15 cellular contexts compared by ENCODE assay signal in genomic region chr1:29649375-29650040, GRCh38.
A peak's percentile ranks its signal among the peaks of the same experiment; 100 is the strongest.
DNase-seq lines count a peak whose midpoint lies in the region; ATAC-seq, FAIRE-seq and TF ChIP-seq lines count a peak whose summit lies in the region.
"Had no signal": no experiment of that assay in that cellular context is flagged by ENCODE, and none has a peak within 500 bp of the region (broad histone marks: within the 10 kb centered on the region; RNA-seq: fewer than 3 reads in every experiment).

No MANE protein-coding gene starts in this region.

- peak overlapping the region; percentile 18; the same call in 1 of the 2 replicates for H2AFZ ChIP-seq in K562 (ENCODE audit: low read depth, low read length)

- in situ Hi-C loops in K562 (cut with MboI), result no loop called here

- H3K4me2 ChIP-seq in K562 (ENCODE audit: insufficient read depth, low read length), result peak overlapping the region; percentile 17; the same call in 1 of the 2 replicates

- H3K36me3 ChIP-seq in K562 (ENCODE audit: control insufficient read depth, insufficient read depth, low read length), result no peaks in the 10 kb centered on the region
- H3K36me3 ChIP-seq: ascending aorta, gastrocnemius medialis, thyroid gland had no signal

- FAIRE-seq in K562 (lab: Jason Lieb, UNC), result no peak
- FAIRE-seq: TTC549 had no signal

- H3K4me3 ChIP-seq in K562, result no peak overlapping the region
- H3K4me3 ChIP-seq: ascending aorta, gastrocnemius medialis, thyroid gland had no signal

- BruUV-seq in K562 (replicated peaks; lab: Mats Ljungman, UMichigan), result no TSS peak

- no peak overlapping the region for H3K27ac ChIP-seq in K562 (ENCODE audit: extremely low read depth, low read depth, low read length)
- H3K27ac ChIP-seq: ascending aorta, gastrocnemius medialis, thyroid gland had no signal

- H3K27ac Mint-ChIP-seq in stimulated activated effector memory CD8-positive, alpha-beta T cell treated with anti-CD3 and anti-CD28 coated beads, Interleukin-12 subunit alpha, Interleukin-12 subunit beta, amount 100 ng/mL, for 72 hours, result no peak overlapping the region
- H3K27ac Mint-ChIP-seq: nephron had no signal

- ATAC-seq in K562, result peak; percentile 82
- peak; percentile 17 for ATAC-seq in stimulated activated effector memory CD8-positive, alpha-beta T cell treated with anti-CD3 and anti-CD28 coated beads, Interleukin-12 subunit alpha, Interleukin-12 subunit beta, amount 100 ng/mL, for 72 hours
- no peak for ATAC-seq in HG03045 (IDR thresholded peaks at IDR 0.05; ENCODE audit: unreplicated experiment)
- no peak for ATAC-seq in GM19395 (IDR thresholded peaks at IDR 0.05; ENCODE audit: unreplicated experiment)
- no peak for ATAC-seq in Right ventricle myocardium superior (ENCODE audit: poor library complexity)
- ATAC-seq: gastrocnemius medialis had no signal

- intact Hi-C loops in K562 (cut with micrococcal nuclease), result no loop called here
- intact Hi-C loops in Right ventricle myocardium superior (cut with DNase I), result no loop called here

- TF ChIP-seq EP300 in K562 (IDR thresholded peaks at IDR 0.05; ENCODE audit: low read length), result no peak

- H3K9me3 Mint-ChIP-seq in stimulated activated effector memory CD8-positive, alpha-beta T cell treated with anti-CD3 and anti-CD28 coated beads, Interleukin-12 subunit alpha, Interleukin-12 subunit beta, amount 100 ng/mL, for 72 hours, result no peaks in the 10 kb centered on the region
- H3K9me3 Mint-ChIP-seq: nephron had no signal

- no peak for TF ChIP-seq RAD21 in K562 (CRISPR knock-in tag; conservative IDR thresholded peaks at IDR 0.05 in 1 of 2, IDR thresholded peaks at IDR 0.05 in 1 of 2)

- H3K27me3 ChIP-seq in K562 (ENCODE audit: control insufficient read depth in 2 of 2, insufficient read depth in 2 of 2, low read length in 2 of 2), result peaks cover 4 to 10% of the 10 kb centered on the region in 2 experiments; a peak in 3 of 5 replicates
- H3K27me3 ChIP-seq: ascending aorta, thyroid gland had no signal

- no peaks in the 10 kb centered on the region; a peak in 3 of 5 replicates for H3K4me1 ChIP-seq in K562 (replicated peaks in 1 of 2; ENCODE audit: control insufficient read depth in 2 of 2, insufficient read depth in 2 of 2, low read length in 2 of 2)
- H3K4me1 ChIP-seq: ascending aorta, gastrocnemius medialis, thyroid gland had no signal

- H3K4me1 Mint-ChIP-seq in stimulated activated effector memory CD8-positive, alpha-beta T cell treated with anti-CD3 and anti-CD28 coated beads, Interleukin-12 subunit alpha, Interleukin-12 subunit beta, amount 100 ng/mL, for 72 hours, result no peaks in the 10 kb centered on the region

- H3K79me2 ChIP-seq in K562 (ENCODE audit: control insufficient read depth, insufficient read depth, low read length), result no peaks in the 10 kb centered on the region

- no peak for TF ChIP-seq CTCF in K562 (IDR thresholded peaks at IDR 0.05 in 2 of 3, conservative IDR thresholded peaks at IDR 0.05 in 1 of 3; ENCODE audit: insufficient read depth in 2 of 3, low read depth in 1 of 3, low read length in 3 of 3)

- no peak overlapping the region for H3K9ac ChIP-seq in K562 (ENCODE audit: insufficient read depth in 1 of 2, low read depth in 2 of 2, low read length in 2 of 2)

- CTCF ChIA-PET in K562 (lab: Yijun Ruan, JAX; ENCODE audit: low intra/inter-chr PET ratio), result no interaction called here

- DNase-seq in NCI-H748 (lab: John Stamatoyannopoulos, UW; ENCODE audit: unreplicated experiment), result peak; percentile 12
- DNase-seq in NCI-H748 treated with DMSO at 0.1 percent for 48 hours (lab: John Stamatoyannopoulos, UW), result no peak
- DNase-seq in NCI-H2029 treated with DMSO at 0.1 percent for 48 hours (lab: John Stamatoyannopoulos, UW), result peak; percentile 93
- peak; percentile 19 to 56 (median 52) for DNase-seq in K562 (ENCODE audit: extremely low read depth in 1 of 4, low spot score in 3 of 4)
- DNase-seq in stimulated activated effector memory CD8-positive, alpha-beta T cell treated with anti-CD3 and anti-CD28 coated beads, Interleukin-12 subunit alpha, Interleukin-12 subunit beta, amount 100 ng/mL, for 72 hours (ENCODE audit: low spot score in 2 of 2), result no peak
- no peak for DNase-seq in Right ventricle myocardium superior
- DNase-seq: activated T-cell treated with anti-CD3 and anti-CD28 coated beads, Interleukin-2, amount 50 U/mL, for 1 hour; gastrocnemius medialis; NCI-H446 treated with DMSO at 0.1 percent for 48 hours; thyroid gland had no signal

- TF ChIP-seq POLR2A in K562 (conservative IDR thresholded peaks at IDR 0.05), result no peak

- H3K9me3 ChIP-seq in K562 (replicated peaks; ENCODE audit: control insufficient read depth, insufficient read depth, low read depth, low read length), result no peaks in the 10 kb centered on the region
- H3K9me3 ChIP-seq: ascending aorta, gastrocnemius medialis, thyroid gland had no signal

- 3% methylated on average over 13 of the region's 13 CpGs for WGBS in K562 (ENCODE audit: insufficient coverage, low coverage, missing lambda C conversion rate)

- H3K9me1 ChIP-seq in K562 (ENCODE audit: control insufficient read depth, insufficient read depth, low read length), result peaks cover 3% of the 10 kb centered on the region

- POLR2A ChIA-PET in K562 (lab: Yijun Ruan, JAX), result interaction anchor here (0.7 kb wide), 1 partner anchor 372 kb away, joined by 3 read pairs; no protein-coding TSS in a partner anchor

- 0 out of 2 replicates have a peak, but pooled peaks cover 7% of the 10 kb centered on the region for H4K20me1 ChIP-seq in K562 (replicated peaks; ENCODE audit: control insufficient read depth, insufficient read depth, low read length)

- no peak overlapping the region for H3K4me3 Mint-ChIP-seq in stimulated activated effector memory CD8-positive, alpha-beta T cell treated with anti-CD3 and anti-CD28 coated beads, Interleukin-12 subunit alpha, Interleukin-12 subunit beta, amount 100 ng/mL, for 72 hours
- H3K4me3 Mint-ChIP-seq: nephron had no signal

- H3K36me3 Mint-ChIP-seq in stimulated activated effector memory CD8-positive, alpha-beta T cell treated with anti-CD3 and anti-CD28 coated beads, Interleukin-12 subunit alpha, Interleukin-12 subunit beta, amount 100 ng/mL, for 72 hours, result no peaks in the 10 kb centered on the region

TF ChIP-seq in K562, 482 proteins besides CTCF, POLR2A, EP300 and RAD21 (continues in another document):
- TF ChIP-seq SETDB1 (IDR thresholded peaks at IDR 0.05; ENCODE audit: low read length) (no peak), ZNF175 (CRISPR knock-in tag; IDR thresholded peaks at IDR 0.05; ENCODE audit: low read depth) (no peak), NFE2L1 (tag; IDR thresholded peaks at IDR 0.05; ENCODE audit: borderline replicate concordance, low read depth) (no peak), PHB (CRISPR knock-in tag; IDR thresholded peaks at IDR 0.05) (no peak), CLOCK (CRISPR knock-in tag; IDR thresholded peaks at IDR 0.05; ENCODE audit: borderline replicate concordance) (no peak), GABPA (tag; conservative IDR thresholded peaks at IDR 0.05; ENCODE audit: low read depth) (no peak), TCF3 (CRISPR knock-in tag; IDR thresholded peaks at IDR 0.05) (no peak), ZKSCAN1 (IDR thresholded peaks at IDR 0.05; ENCODE audit: low read depth, low read length) (no peak), ZNF586 (CRISPR knock-in tag; conservative IDR thresholded peaks at IDR 0.05) (no peak), CC2D1A (IDR thresholded peaks at IDR 0.05) (no peak), IFI16 (CRISPR knock-in tag; IDR thresholded peaks at IDR 0.05) (no peak), MCM5 (IDR thresholded peaks at IDR 0.05; ENCODE audit: low read depth) (no peak), ZNF3 (CRISPR knock-in tag; IDR thresholded peaks at IDR 0.05) (no peak), GABPB2 (CRISPR knock-in tag; conservative IDR thresholded peaks at IDR 0.05) (no peak), SRF (CRISPR knock-in tag; IDR thresholded peaks at IDR 0.05) (no peak), THRAP3 (IDR thresholded peaks at IDR 0.05; ENCODE audit: borderline replicate concordance) (no peak), DPF2 (IDR thresholded peaks at IDR 0.05) (no peak), LARP7 (IDR thresholded peaks at IDR 0.05) (no peak), KDM4B (IDR thresholded peaks at IDR 0.05; ENCODE audit: borderline replicate concordance in 2 of 2, low read depth in 1 of 2) (no peak), ELK3 (CRISPR knock-in tag; IDR thresholded peaks at IDR 0.05) (no peak), POLR2B (IDR thresholded peaks at IDR 0.05; ENCODE audit: low read depth, partially characterized antibody) (no peak), SRSF1 (IDR thresholded peaks at IDR 0.05; ENCODE audit: low read depth, low read length) (no peak), DMBX1 (CRISPR knock-in tag; IDR thresholded peaks at IDR 0.05; ENCODE audit: borderline replicate concordance) (no peak), CBX8 (IDR thresholded peaks at IDR 0.05; ENCODE audit: borderline replicate concordance, extremely low read depth, low read depth, low read length, poor library complexity, severe bottlenecking) (no peak)

Comparison
In these comparisons a context has a peak if more than half of its experiments do, and no peak if none do; other contexts are left out.
1. DNase-seq: peak in NCI-H748 (single experiment), NCI-H2029 treated with DMSO at 0.1 percent for 48 hours (single experiment) and K562 (4 of 4); none in NCI-H748 treated with DMSO at 0.1 percent for 48 hours (single experiment), stimulated activated effector memory CD8-positive, alpha-beta T cell treated with anti-CD3 and anti-CD28 coated beads, Interleukin-12 subunit alpha, Interleukin-12 subunit beta, amount 100 ng/mL, for 72 hours (0 of 2) and Right ventricle myocardium superior (single experiment).
2. ATAC-seq: peak in K562 (single experiment) and stimulated activated effector memory CD8-positive, alpha-beta T cell treated with anti-CD3 and anti-CD28 coated beads, Interleukin-12 subunit alpha, Interleukin-12 subunit beta, amount 100 ng/mL, for 72 hours (single experiment); none in HG03045 (single experiment), GM19395 (single experiment) and Right ventricle myocardium superior (single experiment).